Comparison of ENCODE assay signal across 8 cellular contexts in the genomic region with DNA sequence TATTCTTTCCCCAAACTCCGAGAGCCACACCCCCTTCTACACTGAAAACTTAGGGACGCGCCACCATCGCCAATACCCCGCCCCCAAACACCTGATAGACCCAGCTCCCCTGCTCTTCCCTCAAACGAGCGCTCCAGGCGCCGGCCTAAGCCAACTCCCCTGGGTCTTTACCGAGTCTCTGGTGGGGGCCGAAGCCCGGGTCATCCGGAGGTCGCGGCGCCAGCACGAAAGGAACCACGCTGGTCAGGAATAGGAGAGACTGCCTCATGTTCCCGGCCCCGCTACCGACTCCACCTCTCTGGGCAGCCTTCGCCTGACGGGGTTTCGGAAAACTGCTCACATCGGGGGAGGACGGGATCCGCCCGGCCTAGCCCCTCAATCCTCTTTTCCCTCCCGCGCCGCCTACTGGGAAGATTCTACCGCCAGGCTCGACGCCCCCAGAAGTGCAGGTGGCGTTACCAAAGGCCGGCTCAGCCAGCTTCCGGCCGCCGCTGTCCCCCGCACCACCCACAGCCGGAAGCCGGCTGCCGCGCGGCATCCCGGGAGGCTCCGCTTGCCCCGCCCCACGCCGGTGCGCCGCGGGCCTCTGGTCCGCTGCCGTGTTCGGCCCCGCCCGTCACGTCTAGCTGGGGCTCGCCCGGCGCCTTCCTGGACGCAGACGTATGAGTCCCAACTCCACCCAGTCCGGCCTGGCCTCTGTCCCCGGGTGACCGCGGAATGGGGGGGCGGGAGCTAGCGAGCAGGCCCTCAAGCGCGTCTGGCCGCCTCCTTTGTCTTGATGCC. TPM values are rescaled to one million over a fixed set of nuclear protein-coding genes. Genes with fewer than 3 reads are reported as not detected.
A peak's percentile ranks its signal among the peaks of the same experiment; 100 is the strongest.
DNase-seq lines count a peak whose midpoint lies in the region; ATAC-seq lines count a peak whose summit lies in the region.

TSS of gene ADAM17 (minus strand) at position 493 of the 783 bp plus-strand sequence. CDS start at position 268, 225 bp downstream.

- ATAC-seq in GM19035 (IDR thresholded peaks at IDR 0.05; ENCODE audit: unreplicated experiment) (peak; percentile 89), HG03354 (IDR thresholded peaks at IDR 0.05; ENCODE audit: poor library complexity, severe bottlenecking, unreplicated experiment) (peak; percentile 88)

- DNase-seq in AML-193 (lab: John Stamatoyannopoulos, UW), result peak; percentile 87 to 90
- DNase-seq in NCI-H446 (lab: John Stamatoyannopoulos, UW), result peak; percentile 75 to 95
- peak; percentile 71 for DNase-seq in activated CD4-positive, alpha-beta T cell treated with anti-CD3 and anti-CD28 coated beads for 1 hour
- peak; percentile 93 for DNase-seq in cerebellum (ENCODE audit: low spot score)
- DNase-seq in kidney glomerular epithelial cell (lab: John Stamatoyannopoulos, UW), result peak; percentile 97
- peak; percentile 52 to 64 for DNase-seq in stimulated activated CD4-positive, alpha-beta T cell treated with anti-CD3 and anti-CD28 coated beads, Interleukin-1b, Interleukin-23, amount 100 ng/mL, for 1 hour (ENCODE audit: low read depth in 2 of 2)

RNA-seq across cellular contexts. Expression of gene ADAM17, which starts in this region (rescaled TPM):
- total RNA-seq in cerebellum, result 33.4 TPM

Comparison
In these comparisons a context has a peak if more than half of its experiments do, and no peak if none do; other contexts are left out.
1. Peak in every context shown above with its lines: DNase-seq and ATAC-seq.